In genomic region chr18:12307871-12308385, GRCh38 we compare ENCODE assay signal across 8 cellular contexts. TPM values are rescaled to one million over a fixed set of nuclear protein-coding genes. Genes with fewer than 3 reads are reported as not detected.
A peak's percentile ranks its signal among the peaks of the same experiment; 100 is the strongest.
DNase-seq lines count a peak whose midpoint lies in the region; ATAC-seq and TF ChIP-seq lines count a peak whose summit lies in the region.

TSS of gene TUBB6 (plus strand) at chr18:12308241. CDS start at chr18:12308293, 52 bp downstream.

- H3K4me1 Mint-ChIP-seq in activated B cell treated with CpG ODN at 0.5 μM for 24 hours (peaks cover 26% of the 10 kb centered on the region), nephron (peaks cover 26% of the 10 kb centered on the region)

- H3K36me3 Mint-ChIP-seq in activated B cell treated with CpG ODN at 0.5 μM for 24 hours (ENCODE audit: low read depth) (peaks cover 10% of the 10 kb centered on the region), nephron (ENCODE audit: low read depth) (peaks cover 32% of the 10 kb centered on the region)

- peak; percentile 52 for ATAC-seq in GM21737 (IDR thresholded peaks at IDR 0.05; ENCODE audit: unreplicated experiment)
- peak; percentile 67 for ATAC-seq in activated B cell treated with CpG ODN at 0.5 μM for 24 hours (ENCODE audit: low read depth)

- H3K9me3 Mint-ChIP-seq in activated B cell treated with CpG ODN at 0.5 μM for 24 hours (peaks cover 2% of the 10 kb centered on the region), nephron (peaks cover 13% of the 10 kb centered on the region)

- POLR2A ChIA-PET in activated B cell treated with CpG ODN at 0.5 μM for 24 hours (lab: Charles Lee), result interaction anchor here (0.8 to 1.5 kb wide), 6 partner anchors 8 to 69 kb away, joined by 3 to 6 read pairs (median 4); partner anchors contain the start of gene AFG3L2

- H3K4me3 Mint-ChIP-seq in activated B cell treated with CpG ODN at 0.5 μM for 24 hours, result peak within 1 kb of the TSS; percentile 89
- H3K4me3 Mint-ChIP-seq in nephron, result peak within 1 kb of the TSS; percentile 89 to 97 (median 96)

- H3K27ac Mint-ChIP-seq in activated B cell treated with CpG ODN at 0.5 μM for 24 hours (peak within 1 kb of the TSS; percentile 73), nephron (peak within 1 kb of the TSS; percentile 75 to 97 (median 88))

- TF ChIP-seq CTCF in activated B cell treated with CpG ODN at 0.5 μM for 24 hours (IDR thresholded peaks at IDR 0.05), result no peak
- no peak for TF ChIP-seq CTCF in nephron (IDR thresholded peaks at IDR 0.05; ENCODE audit: unreplicated experiment in 3 of 3)

- in situ Hi-C loops in KBM-7 (cut with MboI; ENCODE audit: low pct_unique_long_range_greater_than_20kb, low sequenced_read_pairs), result no loop called here

- CTCF ChIA-PET in activated B cell treated with CpG ODN at 0.5 μM for 24 hours (lab: Charles Lee), result no interaction called here

- DNase-seq in DMS79 treated with DMSO at 0.1 percent for 48 hours (lab: John Stamatoyannopoulos, UW) (peak; percentile 64), DMS79 (lab: John Stamatoyannopoulos, UW) (no peak), KBM-7 (peak; percentile 65), activated B cell treated with CpG ODN at 0.5 μM for 24 hours (peak; percentile 60), fibroblast of peridontal ligament (ENCODE audit: extremely low read depth) (peak; percentile 63), NCI-H1105 treated with DMSO at 0.1 percent for 48 hours (lab: John Stamatoyannopoulos, UW) (no peak)

- intact Hi-C loops in activated B cell treated with CpG ODN at 0.5 μM for 24 hours (cut with micrococcal nuclease), result loop anchor here (1.0 to 5.0 kb wide), 8 partner anchors 7 to 1304 kb away; partner anchors contain the start of genes AFG3L2, CEP192, IMPA2 and PSMG2

- H3K27me3 Mint-ChIP-seq in activated B cell treated with CpG ODN at 0.5 μM for 24 hours (peaks cover 20% of the 10 kb centered on the region), nephron (ENCODE audit: low read depth) (peaks cover 35% of the 10 kb centered on the region)

RNA-seq across cellular contexts. Expression of gene TUBB6, which starts in this region (rescaled TPM):
- 29.7 and 31.9 TPM in 2 replicates for total RNA-seq in activated B cell treated with CpG ODN at 0.5 μM for 24 hours

Comparison
In these comparisons a context has a peak if more than half of its experiments do, and no peak if none do; other contexts are left out.
1. DNase-seq: peak in DMS79 treated with DMSO at 0.1 percent for 48 hours (single experiment), KBM-7 (single experiment), activated B cell treated with CpG ODN at 0.5 μM for 24 hours (single experiment) and fibroblast of peridontal ligament (single experiment); none in DMS79 (single experiment) and NCI-H1105 treated with DMSO at 0.1 percent for 48 hours (single experiment).